9 cellular contexts compared by ENCODE assay signal in genomic region chr4:40672528-40673522, GRCh38. TPM values are rescaled to one million over a fixed set of nuclear protein-coding genes. Genes with fewer than 3 reads are reported as not detected.
DNase-seq lines count a peak whose midpoint lies in the region; ATAC-seq and TF ChIP-seq lines count a peak whose summit lies in the region.
"Had no signal": no experiment of that assay in that cellular context is flagged by ENCODE, and none has a peak within 500 bp of the region (broad histone marks: within the 10 kb centered on the region; RNA-seq: fewer than 3 reads in every experiment).

No MANE protein-coding gene starts in this region.

- no peaks in the 10 kb centered on the region for H3K9me3 Mint-ChIP-seq in WTC11

- H3K4me1 Mint-ChIP-seq in WTC11, result peaks cover 28% of the 10 kb centered on the region
- H3K4me1 Mint-ChIP-seq: B cell had no signal

- H3K4me2 ChIP-seq in KMS-11, result no peak overlapping the region

- CTCF ChIA-PET in WTC11 (lab: Charles Lee), result interaction anchor here (0.8 to 1.7 kb wide), 6 partner anchors 9 to 356 kb away, joined by 3 to 6 read pairs (median 4); partner anchors contain the start of gene RBM47

- H2AFZ ChIP-seq in KMS-11 (ENCODE audit: low read depth), result peak overlapping the region; percentile 14; the same call in 1 of the 2 replicates

- H3K36me3 ChIP-seq in KMS-11 (ENCODE audit: insufficient read depth), result no peaks in the 10 kb centered on the region

- no peak overlapping the region for H3K4me3 Mint-ChIP-seq in WTC11
- H3K4me3 Mint-ChIP-seq: B cell had no signal

- peaks cover 17% of the 10 kb centered on the region for H3K4me1 ChIP-seq in KMS-11 (ENCODE audit: low read depth, poor library complexity, severe bottlenecking)

- no peak for TF ChIP-seq CTCF in KMS-11 (conservative IDR thresholded peaks at IDR 0.05; ENCODE audit: low read depth, low read length)
- TF ChIP-seq CTCF in WTC11 (IDR thresholded peaks at IDR 0.05), result no peak

- POLR2A ChIA-PET in WTC11 (lab: Charles Lee), result interaction anchor here (0.6 kb wide), 1 partner anchor 191 kb away, joined by 6 read pairs; no protein-coding TSS in a partner anchor

- H3K27ac Mint-ChIP-seq in WTC11, result peak overlapping the region; percentile 90
- H3K27ac Mint-ChIP-seq: B cell had no signal

- DNase-seq in DMS79 treated with DMSO at 0.1 percent for 48 hours (lab: John Stamatoyannopoulos, UW) (peak; percentile 14), DMS79 (lab: John Stamatoyannopoulos, UW) (no peak), H4 (ENCODE audit: low spot score) (peak; percentile 100), WTC11 (ENCODE audit: low spot score) (peak; percentile 26), non-pigmented ciliary epithelial cell (ENCODE audit: low read depth) (peak; percentile 100), cerebellar nuclear complex (lab: John Stamatoyannopoulos, UW) (no peak)

- H3K4me3 ChIP-seq in KMS-11 (IDR thresholded peaks at IDR 0.05; ENCODE audit: insufficient read depth, low read depth, low read length), result no peak overlapping the region

- H3K27me3 Mint-ChIP-seq in WTC11 (ENCODE audit: low read depth), result no peaks in the 10 kb centered on the region
- H3K27me3 Mint-ChIP-seq: B cell had no signal

- ATAC-seq in WTC11 (peak; percentile 80), esophagus mucosa (peak; percentile 96)

- no peaks in the 10 kb centered on the region for H3K79me2 ChIP-seq in KMS-11 (ENCODE audit: insufficient read depth, low read depth)

- no peaks in the 10 kb centered on the region for H4K20me1 ChIP-seq in KMS-11 (ENCODE audit: insufficient read depth)

- H3K27me3 ChIP-seq in KMS-11 (ENCODE audit: insufficient read depth, low read depth), result no peaks in the 10 kb centered on the region

- no peaks in the 10 kb centered on the region for H3K36me3 Mint-ChIP-seq in WTC11

- H3K27ac ChIP-seq in KMS-11, result no peak overlapping the region

- no peak overlapping the region for H3K9ac ChIP-seq in KMS-11

TF ChIP-seq in WTC11, 78 proteins besides CTCF, POLR2A, EP300 and RAD21:
- TF ChIP-seq, protein P1, sequence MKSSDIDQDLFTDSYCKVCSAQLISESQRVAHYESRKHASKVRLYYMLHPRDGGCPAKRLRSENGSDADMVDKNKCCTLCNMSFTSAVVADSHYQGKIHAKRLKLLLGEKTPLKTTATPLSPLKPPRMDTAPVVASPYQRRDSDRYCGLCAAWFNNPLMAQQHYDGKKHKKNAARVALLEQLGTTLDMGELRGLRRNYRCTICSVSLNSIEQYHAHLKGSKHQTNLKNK (CRISPR knock-in tag; IDR thresholded peaks at IDR 0.05), result no peak
- no peak for TF ChIP-seq FOXP1 (CRISPR knock-in tag; IDR thresholded peaks at IDR 0.05; ENCODE audit: borderline replicate concordance)
- TF ChIP-seq ZBTB21 (CRISPR knock-in tag; IDR thresholded peaks at IDR 0.05; ENCODE audit: borderline replicate concordance), result no peak
- TF ChIP-seq ZNF317 (CRISPR knock-in tag; IDR thresholded peaks at IDR 0.05; ENCODE audit: borderline replicate concordance, low read depth), result no peak
- TF ChIP-seq ETV6 (CRISPR knock-in tag; IDR thresholded peaks at IDR 0.05), result no peak
- peak; percentile 82 for TF ChIP-seq NFE2L1 (CRISPR knock-in tag; IDR thresholded peaks at IDR 0.05)
- TF ChIP-seq ATF1 (CRISPR knock-in tag; IDR thresholded peaks at IDR 0.05), result no peak
- TF ChIP-seq, protein P2, sequence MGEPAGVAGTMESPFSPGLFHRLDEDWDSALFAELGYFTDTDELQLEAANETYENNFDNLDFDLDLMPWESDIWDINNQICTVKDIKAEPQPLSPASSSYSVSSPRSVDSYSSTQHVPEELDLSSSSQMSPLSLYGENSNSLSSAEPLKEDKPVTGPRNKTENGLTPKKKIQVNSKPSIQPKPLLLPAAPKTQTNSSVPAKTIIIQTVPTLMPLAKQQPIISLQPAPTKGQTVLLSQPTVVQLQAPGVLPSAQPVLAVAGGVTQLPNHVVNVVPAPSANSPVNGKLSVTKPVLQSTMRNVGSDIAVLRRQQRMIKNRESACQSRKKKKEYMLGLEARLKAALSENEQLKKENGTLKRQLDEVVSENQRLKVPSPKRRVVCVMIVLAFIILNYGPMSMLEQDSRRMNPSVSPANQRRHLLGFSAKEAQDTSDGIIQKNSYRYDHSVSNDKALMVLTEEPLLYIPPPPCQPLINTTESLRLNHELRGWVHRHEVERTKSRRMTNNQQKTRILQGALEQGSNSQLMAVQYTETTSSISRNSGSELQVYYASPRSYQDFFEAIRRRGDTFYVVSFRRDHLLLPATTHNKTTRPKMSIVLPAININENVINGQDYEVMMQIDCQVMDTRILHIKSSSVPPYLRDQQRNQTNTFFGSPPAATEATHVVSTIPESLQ (CRISPR knock-in tag; IDR thresholded peaks at IDR 0.05), result no peak
- TF ChIP-seq GTF2I (CRISPR knock-in tag; conservative IDR thresholded peaks at IDR 0.05), result no peak
- TF ChIP-seq HMGA2 (CRISPR knock-in tag; IDR thresholded peaks at IDR 0.05), result no peak
- peak; percentile 57 for TF ChIP-seq USF2 (CRISPR knock-in tag; IDR thresholded peaks at IDR 0.05)
- no peak for TF ChIP-seq TEAD1 (CRISPR knock-in tag; IDR thresholded peaks at IDR 0.05)
- TF ChIP-seq KAT7 (CRISPR knock-in tag; IDR thresholded peaks at IDR 0.05; ENCODE audit: borderline replicate concordance), result no peak

RNA-seq across cellular contexts. Expression of gene RBM47, which starts 43.2 kb away (rescaled TPM):
- 5.2 and 8.3 TPM in 2 replicates for total RNA-seq in H4 (2014; rRNA removed; shearing (Covaris generic))
- total RNA-seq in WTC11 (2021), result 89.0 to 97.9 TPM (median 92.5 TPM) in 3 replicates
- total RNA-seq in esophagus mucosa, result 70.6 TPM

Comparison
In these comparisons a context has a peak if more than half of its experiments do, and no peak if none do; other contexts are left out.
1. DNase-seq: peak in DMS79 treated with DMSO at 0.1 percent for 48 hours (single experiment), H4 (single experiment), WTC11 (single experiment) and non-pigmented ciliary epithelial cell (single experiment); none in DMS79 (single experiment) and cerebellar nuclear complex (0 of 2).